ENCODE assay signal across 11 cellular contexts in the genomic region with DNA sequence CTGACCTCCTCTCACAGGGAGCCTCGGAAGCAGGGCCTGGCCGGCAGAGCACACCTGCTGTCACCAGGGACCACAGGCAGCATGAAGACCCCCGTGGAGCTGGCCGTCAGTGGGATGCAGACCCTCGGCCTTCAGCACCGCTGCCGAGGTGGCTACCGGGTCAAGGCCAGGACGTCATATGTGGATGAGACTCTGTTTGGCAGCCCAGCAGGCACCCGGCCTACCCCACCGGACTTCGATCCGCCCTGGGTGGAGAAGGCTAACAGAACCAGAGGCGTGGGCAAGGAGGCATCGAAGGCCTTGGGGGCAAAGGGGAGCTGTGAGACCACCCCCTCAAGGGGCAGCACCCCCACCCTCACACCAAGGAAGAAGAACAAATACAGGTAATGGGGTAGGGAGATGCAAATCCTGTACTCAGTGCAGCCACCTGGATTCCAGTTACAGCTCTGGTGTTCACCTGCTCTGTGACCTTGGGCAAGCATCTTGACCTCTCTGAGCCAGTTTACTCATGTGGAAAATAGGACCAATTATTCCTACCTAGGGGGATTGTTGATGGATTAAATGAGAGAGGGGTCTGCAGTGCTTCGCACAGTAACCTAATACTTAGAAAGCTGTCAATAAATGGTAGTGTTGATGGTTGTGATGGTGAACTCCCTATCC. TPM values are rescaled to one million over a fixed set of nuclear protein-coding genes. Genes with fewer than 3 reads are reported as not detected.
A peak's percentile ranks its signal among the peaks of the same experiment; 100 is the strongest.
DNase-seq lines count a peak whose midpoint lies in the region; ATAC-seq and TF ChIP-seq lines count a peak whose summit lies in the region.
"Had no signal": no experiment of that assay in that cellular context is flagged by ENCODE, and none has a peak within 500 bp of the region (broad histone marks: within the 10 kb centered on the region; RNA-seq: fewer than 3 reads in every experiment).

No MANE protein-coding gene starts in this region.

- TF ChIP-seq CTCF in GM10266 (IDR thresholded peaks at IDR 0.05; ENCODE audit: control insufficient read depth, insufficient read depth, low read depth, missing control alignments), result no peak

- H2BK12ac ChIP-seq in trophoblast cell (ENCODE audit: low read length), result no peak overlapping the region

- no peak overlapping the region for H3K4ac ChIP-seq in trophoblast cell (ENCODE audit: low read depth, low read length)

- H3K4me3 ChIP-seq in iPS-20b (ENCODE audit: low read length) (peak overlapping the region; percentile 90), trophoblast cell (ENCODE audit: low read depth, low read length) (no peak overlapping the region)

- no CpG with 5 or more reads among the region's 16 CpGs for WGBS in trophoblast cell (ENCODE audit: extremely low coverage, insufficient coverage, insufficient read length)

- H3K9ac ChIP-seq in iPS-20b (ENCODE audit: low read depth, low read length) (no peak overlapping the region), trophoblast cell (ENCODE audit: low read length) (no peak overlapping the region)

- H3K4me2 ChIP-seq in trophoblast cell (ENCODE audit: low read length), result no peak overlapping the region

- H3K79me2 ChIP-seq in trophoblast cell (ENCODE audit: control insufficient read depth, insufficient read depth, low read length, poor library complexity), result peaks cover 11% of the 10 kb centered on the region

- H3K18ac ChIP-seq in trophoblast cell (ENCODE audit: low read length), result no peak overlapping the region

- no peak overlapping the region for H3K23ac ChIP-seq in trophoblast cell (ENCODE audit: low read length)

- no peak overlapping the region for H4K91ac ChIP-seq in trophoblast cell (ENCODE audit: low read depth, low read length)

- H3K79me1 ChIP-seq in trophoblast cell (ENCODE audit: low read length), result peaks cover 14% of the 10 kb centered on the region

- H3K4me1 ChIP-seq in iPS-20b (ENCODE audit: insufficient read depth, low read length) (0 out of 2 replicates have a peak, but pooled peaks cover 3% of the 10 kb centered on the region), trophoblast cell (ENCODE audit: control insufficient read depth in 1 of 2, insufficient read depth in 2 of 2, low read length in 2 of 2) (peaks cover 8 to 11% of the 10 kb centered on the region in 2 experiments)

- no peak overlapping the region for H4K8ac ChIP-seq in trophoblast cell (ENCODE audit: low read depth, low read length)

- no peak for DNase-seq in activated CD4-positive, alpha-beta T cell treated with anti-CD3 and anti-CD28 coated beads, Interleukin-2, amount 10 ng/mL, durations not matched to agents 7 days and 5 days
- DNase-seq in activated CD4-positive, alpha-beta T cell treated with anti-CD3 and anti-CD28 coated beads for 48 hours, result no peak
- DNase-seq in activated T-helper 1 cell treated with anti-CD3 and anti-CD28 coated beads, Interleukin-12 subunit alpha, Interleukin-12 subunit beta, Interleukin-2, Interleukin-4 antibody, amounts not matched to agents 30 ng/mL and 10 ng/mL and 1 ng/mL, durations not matched to agents 14 hours and 24 hours and 36 hours (ENCODE audit: low spot score), result no peak
- DNase-seq in stimulated activated naive CD8-positive, alpha-beta T cell treated with anti-CD3 and anti-CD28 coated beads, Interleukin-15, amount 100 ng/mL, for 72 hours, result no peak
- DNase-seq in trophoblast cell (no peak), GM10266 (ENCODE audit: extremely low spot score) (no peak)
- DNase-seq: activated CD4-positive, alpha-beta T cell treated with anti-CD3 and anti-CD28 coated beads, Interleukin-2, amount 50 U/mL, for 48 hours; C1 segment of cervical spinal cord; NCI-H2029 treated with DMSO at 0.1 percent for 48 hours had no signal

- ATAC-seq in stimulated activated naive CD8-positive, alpha-beta T cell treated with anti-CD3 and anti-CD28 coated beads, Interleukin-15, amount 100 ng/mL, for 72 hours, result no peak
- no peak for ATAC-seq in GM19463 (IDR thresholded peaks at IDR 0.05; ENCODE audit: unreplicated experiment)

- CTCF ChIA-PET in activated CD4-positive, alpha-beta T cell treated with anti-CD3 and anti-CD28 coated beads, Interleukin-2, amount 10 ng/mL, durations not matched to agents 7 days and 5 days (lab: Charles Lee), result interaction anchor here (0.5 to 3.0 kb wide), 6 partner anchors 8 to 34 kb away, joined by 3 to 16 read pairs (median 6); no protein-coding TSS in a partner anchor

- no peak overlapping the region for H2BK120ac ChIP-seq in trophoblast cell (ENCODE audit: insufficient read depth, low read length, poor library complexity)

- POLR2A ChIA-PET in activated CD4-positive, alpha-beta T cell treated with anti-CD3 and anti-CD28 coated beads, Interleukin-2, amount 10 ng/mL, durations not matched to agents 7 days and 5 days (lab: Charles Lee), result no interaction called here

- H3K27ac ChIP-seq in iPS-20b (ENCODE audit: low read length), result no peak overlapping the region
- no peak overlapping the region for H3K27ac ChIP-seq in trophoblast cell (ENCODE audit: low read depth, low read length)

- H3K36me3 Mint-ChIP-seq in activated CD4-positive, alpha-beta T cell treated with anti-CD3 and anti-CD28 coated beads, Interleukin-2, amount 10 ng/mL, durations not matched to agents 7 days and 5 days (ENCODE audit: low read depth), result peaks cover 27% of the 10 kb centered on the region
- H3K36me3 Mint-ChIP-seq in activated T-helper 1 cell treated with anti-CD3 and anti-CD28 coated beads, Interleukin-12 subunit alpha, Interleukin-12 subunit beta, Interleukin-2, Interleukin-4 antibody, amounts not matched to agents 30 ng/mL and 10 ng/mL and 1 ng/mL, durations not matched to agents 14 hours and 24 hours and 36 hours (ENCODE audit: low read depth), result peaks cover 25% of the 10 kb centered on the region

- no peak overlapping the region for H2AK5ac ChIP-seq in trophoblast cell (ENCODE audit: low read length)

- no peak overlapping the region for H3K14ac ChIP-seq in trophoblast cell (ENCODE audit: low read length)

- H3K27me3 ChIP-seq in iPS-20b (ENCODE audit: insufficient read depth, low read length) (no peaks in the 10 kb centered on the region), trophoblast cell (ENCODE audit: insufficient read depth, low read length) (no peaks in the 10 kb centered on the region)

- no peak overlapping the region for H2BK5ac ChIP-seq in trophoblast cell (ENCODE audit: low read depth, low read length, poor library complexity)

- H3K27ac Mint-ChIP-seq in activated CD4-positive, alpha-beta T cell treated with anti-CD3 and anti-CD28 coated beads, Interleukin-2, amount 10 ng/mL, durations not matched to agents 7 days and 5 days, result peak overlapping the region; percentile 97
- peak overlapping the region; percentile 89 for H3K27ac Mint-ChIP-seq in activated T-helper 1 cell treated with anti-CD3 and anti-CD28 coated beads, Interleukin-12 subunit alpha, Interleukin-12 subunit beta, Interleukin-2, Interleukin-4 antibody, amounts not matched to agents 30 ng/mL and 10 ng/mL and 1 ng/mL, durations not matched to agents 14 hours and 24 hours and 36 hours
- H3K27ac Mint-ChIP-seq in stimulated activated naive CD8-positive, alpha-beta T cell treated with anti-CD3 and anti-CD28 coated beads, Interleukin-15, amount 100 ng/mL, for 72 hours, result peak overlapping the region; percentile 90 to 99

- peaks cover 41% of the 10 kb centered on the region for H3K4me1 Mint-ChIP-seq in activated CD4-positive, alpha-beta T cell treated with anti-CD3 and anti-CD28 coated beads, Interleukin-2, amount 10 ng/mL, durations not matched to agents 7 days and 5 days
- H3K4me1 Mint-ChIP-seq in activated T-helper 1 cell treated with anti-CD3 and anti-CD28 coated beads, Interleukin-12 subunit alpha, Interleukin-12 subunit beta, Interleukin-2, Interleukin-4 antibody, amounts not matched to agents 30 ng/mL and 10 ng/mL and 1 ng/mL, durations not matched to agents 14 hours and 24 hours and 36 hours (ENCODE audit: low read depth), result peaks cover 32% of the 10 kb centered on the region
- peaks cover 31% of the 10 kb centered on the region for H3K4me1 Mint-ChIP-seq in stimulated activated naive CD8-positive, alpha-beta T cell treated with anti-CD3 and anti-CD28 coated beads, Interleukin-15, amount 100 ng/mL, for 72 hours

- no peak overlapping the region for H4K12ac ChIP-seq in trophoblast cell (ENCODE audit: low read depth, low read length)

- no peak overlapping the region for H2AFZ ChIP-seq in trophoblast cell (ENCODE audit: insufficient read depth, low read length, poor library complexity)

- H3K36me3 ChIP-seq in iPS-20b (ENCODE audit: insufficient read depth, low read depth, low read length) (peaks cover 37% of the 10 kb centered on the region), trophoblast cell (ENCODE audit: control insufficient read depth in 1 of 2, insufficient read depth in 2 of 2, low read length in 2 of 2) (peaks cover 15 to 21% of the 10 kb centered on the region in 2 experiments)

- intact Hi-C loops in activated T-helper 1 cell treated with anti-CD3 and anti-CD28 coated beads, Interleukin-12 subunit alpha, Interleukin-12 subunit beta, Interleukin-2, Interleukin-4 antibody, amounts not matched to agents 30 ng/mL and 10 ng/mL and 1 ng/mL, durations not matched to agents 14 hours and 24 hours and 36 hours (cut with micrococcal nuclease), result loop anchor here (10.0 kb wide), 1 partner anchor 778 kb away; the partner anchor contains the start of gene RBM19

- no peaks in the 10 kb centered on the region for H3K9me3 Mint-ChIP-seq in activated CD4-positive, alpha-beta T cell treated with anti-CD3 and anti-CD28 coated beads, Interleukin-2, amount 10 ng/mL, durations not matched to agents 7 days and 5 days
- no peaks in the 10 kb centered on the region for H3K9me3 Mint-ChIP-seq in activated T-helper 1 cell treated with anti-CD3 and anti-CD28 coated beads, Interleukin-12 subunit alpha, Interleukin-12 subunit beta, Interleukin-2, Interleukin-4 antibody, amounts not matched to agents 30 ng/mL and 10 ng/mL and 1 ng/mL, durations not matched to agents 14 hours and 24 hours and 36 hours
- H3K9me3 Mint-ChIP-seq in stimulated activated naive CD8-positive, alpha-beta T cell treated with anti-CD3 and anti-CD28 coated beads, Interleukin-15, amount 100 ng/mL, for 72 hours, result no peaks in the 10 kb centered on the region

- H3K9me3 ChIP-seq in iPS-20b (ENCODE audit: insufficient read depth, low read depth, low read length) (no peaks in the 10 kb centered on the region), trophoblast cell (ENCODE audit: insufficient read depth, low read depth, low read length) (no peaks in the 10 kb centered on the region)

- peak overlapping the region; percentile 97 for H3K4me3 Mint-ChIP-seq in activated CD4-positive, alpha-beta T cell treated with anti-CD3 and anti-CD28 coated beads, Interleukin-2, amount 10 ng/mL, durations not matched to agents 7 days and 5 days
- peak overlapping the region; percentile 92 for H3K4me3 Mint-ChIP-seq in activated T-helper 1 cell treated with anti-CD3 and anti-CD28 coated beads, Interleukin-12 subunit alpha, Interleukin-12 subunit beta, Interleukin-2, Interleukin-4 antibody, amounts not matched to agents 30 ng/mL and 10 ng/mL and 1 ng/mL, durations not matched to agents 14 hours and 24 hours and 36 hours
- H3K4me3 Mint-ChIP-seq in stimulated activated naive CD8-positive, alpha-beta T cell treated with anti-CD3 and anti-CD28 coated beads, Interleukin-15, amount 100 ng/mL, for 72 hours, result peak overlapping the region; percentile 94 to 96

- H3K27me3 Mint-ChIP-seq in activated CD4-positive, alpha-beta T cell treated with anti-CD3 and anti-CD28 coated beads, Interleukin-2, amount 10 ng/mL, durations not matched to agents 7 days and 5 days, result no peaks in the 10 kb centered on the region
- H3K27me3 Mint-ChIP-seq in activated T-helper 1 cell treated with anti-CD3 and anti-CD28 coated beads, Interleukin-12 subunit alpha, Interleukin-12 subunit beta, Interleukin-2, Interleukin-4 antibody, amounts not matched to agents 30 ng/mL and 10 ng/mL and 1 ng/mL, durations not matched to agents 14 hours and 24 hours and 36 hours (ENCODE audit: insufficient read depth), result no peaks in the 10 kb centered on the region
- no peaks in the 10 kb centered on the region for H3K27me3 Mint-ChIP-seq in stimulated activated naive CD8-positive, alpha-beta T cell treated with anti-CD3 and anti-CD28 coated beads, Interleukin-15, amount 100 ng/mL, for 72 hours

RNA-seq across cellular contexts. Expression of gene RITA1, which starts 1.3 kb away (rescaled TPM):
- total RNA-seq in activated CD4-positive, alpha-beta T cell treated with anti-CD3 and anti-CD28 coated beads, Interleukin-2, amount 10 ng/mL, durations not matched to agents 7 days and 5 days, result 10 to 100 TPM; 17.0 to 18.0 TPM
- total RNA-seq in activated T-helper 1 cell treated with anti-CD3 and anti-CD28 coated beads, Interleukin-12 subunit alpha, Interleukin-12 subunit beta, Interleukin-2, Interleukin-4 antibody, amounts not matched to agents 30 ng/mL and 10 ng/mL and 1 ng/mL, durations not matched to agents 14 hours and 24 hours and 36 hours, result 27.1 and 31.4 TPM in 2 replicates
- 11.2 and 11.4 TPM in 2 replicates for polyA plus RNA-seq in trophoblast cell (2013)

RNA-seq across cellular contexts. Expression of gene DDX54, which starts 1.5 kb away (rescaled TPM):
- 10 to 100 TPM; 65.6 to 72.0 TPM for total RNA-seq in activated CD4-positive, alpha-beta T cell treated with anti-CD3 and anti-CD28 coated beads, Interleukin-2, amount 10 ng/mL, durations not matched to agents 7 days and 5 days
- 121 and 133 TPM in 2 replicates for total RNA-seq in activated T-helper 1 cell treated with anti-CD3 and anti-CD28 coated beads, Interleukin-12 subunit alpha, Interleukin-12 subunit beta, Interleukin-2, Interleukin-4 antibody, amounts not matched to agents 30 ng/mL and 10 ng/mL and 1 ng/mL, durations not matched to agents 14 hours and 24 hours and 36 hours
- 42.0 and 42.6 TPM in 2 replicates for polyA plus RNA-seq in trophoblast cell (2013)

RNA-seq across cellular contexts. Expression of gene TPCN1, which starts 34.5 kb away (rescaled TPM):
- 10 to 100 TPM; 18.6 to 20.9 TPM for total RNA-seq in activated CD4-positive, alpha-beta T cell treated with anti-CD3 and anti-CD28 coated beads, Interleukin-2, amount 10 ng/mL, durations not matched to agents 7 days and 5 days
- total RNA-seq in activated T-helper 1 cell treated with anti-CD3 and anti-CD28 coated beads, Interleukin-12 subunit alpha, Interleukin-12 subunit beta, Interleukin-2, Interleukin-4 antibody, amounts not matched to agents 30 ng/mL and 10 ng/mL and 1 ng/mL, durations not matched to agents 14 hours and 24 hours and 36 hours, result 31.4 and 35.4 TPM in 2 replicates
- 14.9 and 16.0 TPM in 2 replicates for polyA plus RNA-seq in trophoblast cell (2013)

RNA-seq across cellular contexts. Expression of gene CFAP73, which starts 37.3 kb away (rescaled TPM):
- total RNA-seq in activated CD4-positive, alpha-beta T cell treated with anti-CD3 and anti-CD28 coated beads, Interleukin-2, amount 10 ng/mL, durations not matched to agents 7 days and 5 days, result under 1 TPM; 0.37 to 0.42 TPM
- total RNA-seq in activated T-helper 1 cell treated with anti-CD3 and anti-CD28 coated beads, Interleukin-12 subunit alpha, Interleukin-12 subunit beta, Interleukin-2, Interleukin-4 antibody, amounts not matched to agents 30 ng/mL and 10 ng/mL and 1 ng/mL, durations not matched to agents 14 hours and 24 hours and 36 hours, result 0.16 and 0.17 TPM in 2 replicates
- polyA plus RNA-seq in trophoblast cell (2013), result not detected in 2 replicates

RNA-seq across cellular contexts. Expression of gene RASAL1, which starts 51.2 kb away (rescaled TPM):
- total RNA-seq in activated CD4-positive, alpha-beta T cell treated with anti-CD3 and anti-CD28 coated beads, Interleukin-2, amount 10 ng/mL, durations not matched to agents 7 days and 5 days, result under 1 TPM; 0.20 to 0.40 TPM
- total RNA-seq in activated T-helper 1 cell treated with anti-CD3 and anti-CD28 coated beads, Interleukin-12 subunit alpha, Interleukin-12 subunit beta, Interleukin-2, Interleukin-4 antibody, amounts not matched to agents 30 ng/mL and 10 ng/mL and 1 ng/mL, durations not matched to agents 14 hours and 24 hours and 36 hours, result 0.10 and 0.34 TPM in 2 replicates
- polyA plus RNA-seq in trophoblast cell (2013), result 0.16 and 0.26 TPM in 2 replicates
